ENCODE assay signal across 1 cellular context in the genomic region with DNA sequence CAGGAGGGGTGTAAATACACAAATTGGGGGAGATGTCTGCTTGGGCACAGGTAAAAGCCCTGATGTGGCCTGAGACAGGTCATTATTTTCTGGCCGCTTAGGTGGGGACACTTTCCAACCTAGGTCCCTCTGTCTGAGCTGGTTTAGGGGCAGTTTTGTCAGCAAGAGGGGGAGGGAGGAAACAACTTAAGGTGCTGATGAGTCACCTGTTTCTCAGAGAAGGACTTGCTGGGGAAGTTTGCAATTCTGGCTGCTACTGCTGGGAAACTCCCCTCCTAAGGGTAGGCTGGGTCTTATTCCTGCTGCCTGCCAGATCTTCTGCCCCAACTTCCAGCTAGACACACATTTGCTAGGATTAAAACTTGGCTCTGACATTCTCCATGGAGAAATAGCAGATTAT.
TF ChIP-seq lines count a peak whose summit lies in the region.

No MANE protein-coding gene starts in this region.

TF ChIP-seq in GM23338, 12 proteins besides CTCF, POLR2A, EP300 and RAD21 (continued from another document):
- TF ChIP-seq, protein P1, sequence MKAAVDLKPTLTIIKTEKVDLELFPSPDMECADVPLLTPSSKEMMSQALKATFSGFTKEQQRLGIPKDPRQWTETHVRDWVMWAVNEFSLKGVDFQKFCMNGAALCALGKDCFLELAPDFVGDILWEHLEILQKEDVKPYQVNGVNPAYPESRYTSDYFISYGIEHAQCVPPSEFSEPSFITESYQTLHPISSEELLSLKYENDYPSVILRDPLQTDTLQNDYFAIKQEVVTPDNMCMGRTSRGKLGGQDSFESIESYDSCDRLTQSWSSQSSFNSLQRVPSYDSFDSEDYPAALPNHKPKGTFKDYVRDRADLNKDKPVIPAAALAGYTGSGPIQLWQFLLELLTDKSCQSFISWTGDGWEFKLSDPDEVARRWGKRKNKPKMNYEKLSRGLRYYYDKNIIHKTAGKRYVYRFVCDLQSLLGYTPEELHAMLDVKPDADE (IDR thresholded peaks at IDR 0.05), result no peak
- TF ChIP-seq JUNB (IDR thresholded peaks at IDR 0.05; ENCODE audit: unreplicated experiment) (no peak), ZNF331 (CRISPR knock-in tag; IDR thresholded peaks at IDR 0.05; ENCODE audit: low read depth) (no peak), POLR2AphosphoS5 (IDR thresholded peaks at IDR 0.05; ENCODE audit: low read depth) (no peak), NANOG (IDR thresholded peaks at IDR 0.05; ENCODE audit: borderline replicate concordance) (no peak), STAT1 (IDR thresholded peaks at IDR 0.05; ENCODE audit: unreplicated experiment) (no peak), EZH2 (IDR thresholded peaks at IDR 0.05; ENCODE audit: low read depth, unreplicated experiment) (no peak)
- TF ChIP-seq, protein P2, sequence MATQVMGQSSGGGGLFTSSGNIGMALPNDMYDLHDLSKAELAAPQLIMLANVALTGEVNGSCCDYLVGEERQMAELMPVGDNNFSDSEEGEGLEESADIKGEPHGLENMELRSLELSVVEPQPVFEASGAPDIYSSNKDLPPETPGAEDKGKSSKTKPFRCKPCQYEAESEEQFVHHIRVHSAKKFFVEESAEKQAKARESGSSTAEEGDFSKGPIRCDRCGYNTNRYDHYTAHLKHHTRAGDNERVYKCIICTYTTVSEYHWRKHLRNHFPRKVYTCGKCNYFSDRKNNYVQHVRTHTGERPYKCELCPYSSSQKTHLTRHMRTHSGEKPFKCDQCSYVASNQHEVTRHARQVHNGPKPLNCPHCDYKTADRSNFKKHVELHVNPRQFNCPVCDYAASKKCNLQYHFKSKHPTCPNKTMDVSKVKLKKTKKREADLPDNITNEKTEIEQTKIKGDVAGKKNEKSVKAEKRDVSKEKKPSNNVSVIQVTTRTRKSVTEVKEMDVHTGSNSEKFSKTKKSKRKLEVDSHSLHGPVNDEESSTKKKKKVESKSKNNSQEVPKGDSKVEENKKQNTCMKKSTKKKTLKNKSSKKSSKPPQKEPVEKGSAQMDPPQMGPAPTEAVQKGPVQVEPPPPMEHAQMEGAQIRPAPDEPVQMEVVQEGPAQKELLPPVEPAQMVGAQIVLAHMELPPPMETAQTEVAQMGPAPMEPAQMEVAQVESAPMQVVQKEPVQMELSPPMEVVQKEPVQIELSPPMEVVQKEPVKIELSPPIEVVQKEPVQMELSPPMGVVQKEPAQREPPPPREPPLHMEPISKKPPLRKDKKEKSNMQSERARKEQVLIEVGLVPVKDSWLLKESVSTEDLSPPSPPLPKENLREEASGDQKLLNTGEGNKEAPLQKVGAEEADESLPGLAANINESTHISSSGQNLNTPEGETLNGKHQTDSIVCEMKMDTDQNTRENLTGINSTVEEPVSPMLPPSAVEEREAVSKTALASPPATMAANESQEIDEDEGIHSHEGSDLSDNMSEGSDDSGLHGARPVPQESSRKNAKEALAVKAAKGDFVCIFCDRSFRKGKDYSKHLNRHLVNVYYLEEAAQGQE (IDR thresholded peaks at IDR 0.05; ENCODE audit: unreplicated experiment), result no peak
- TF ChIP-seq, protein P3, sequence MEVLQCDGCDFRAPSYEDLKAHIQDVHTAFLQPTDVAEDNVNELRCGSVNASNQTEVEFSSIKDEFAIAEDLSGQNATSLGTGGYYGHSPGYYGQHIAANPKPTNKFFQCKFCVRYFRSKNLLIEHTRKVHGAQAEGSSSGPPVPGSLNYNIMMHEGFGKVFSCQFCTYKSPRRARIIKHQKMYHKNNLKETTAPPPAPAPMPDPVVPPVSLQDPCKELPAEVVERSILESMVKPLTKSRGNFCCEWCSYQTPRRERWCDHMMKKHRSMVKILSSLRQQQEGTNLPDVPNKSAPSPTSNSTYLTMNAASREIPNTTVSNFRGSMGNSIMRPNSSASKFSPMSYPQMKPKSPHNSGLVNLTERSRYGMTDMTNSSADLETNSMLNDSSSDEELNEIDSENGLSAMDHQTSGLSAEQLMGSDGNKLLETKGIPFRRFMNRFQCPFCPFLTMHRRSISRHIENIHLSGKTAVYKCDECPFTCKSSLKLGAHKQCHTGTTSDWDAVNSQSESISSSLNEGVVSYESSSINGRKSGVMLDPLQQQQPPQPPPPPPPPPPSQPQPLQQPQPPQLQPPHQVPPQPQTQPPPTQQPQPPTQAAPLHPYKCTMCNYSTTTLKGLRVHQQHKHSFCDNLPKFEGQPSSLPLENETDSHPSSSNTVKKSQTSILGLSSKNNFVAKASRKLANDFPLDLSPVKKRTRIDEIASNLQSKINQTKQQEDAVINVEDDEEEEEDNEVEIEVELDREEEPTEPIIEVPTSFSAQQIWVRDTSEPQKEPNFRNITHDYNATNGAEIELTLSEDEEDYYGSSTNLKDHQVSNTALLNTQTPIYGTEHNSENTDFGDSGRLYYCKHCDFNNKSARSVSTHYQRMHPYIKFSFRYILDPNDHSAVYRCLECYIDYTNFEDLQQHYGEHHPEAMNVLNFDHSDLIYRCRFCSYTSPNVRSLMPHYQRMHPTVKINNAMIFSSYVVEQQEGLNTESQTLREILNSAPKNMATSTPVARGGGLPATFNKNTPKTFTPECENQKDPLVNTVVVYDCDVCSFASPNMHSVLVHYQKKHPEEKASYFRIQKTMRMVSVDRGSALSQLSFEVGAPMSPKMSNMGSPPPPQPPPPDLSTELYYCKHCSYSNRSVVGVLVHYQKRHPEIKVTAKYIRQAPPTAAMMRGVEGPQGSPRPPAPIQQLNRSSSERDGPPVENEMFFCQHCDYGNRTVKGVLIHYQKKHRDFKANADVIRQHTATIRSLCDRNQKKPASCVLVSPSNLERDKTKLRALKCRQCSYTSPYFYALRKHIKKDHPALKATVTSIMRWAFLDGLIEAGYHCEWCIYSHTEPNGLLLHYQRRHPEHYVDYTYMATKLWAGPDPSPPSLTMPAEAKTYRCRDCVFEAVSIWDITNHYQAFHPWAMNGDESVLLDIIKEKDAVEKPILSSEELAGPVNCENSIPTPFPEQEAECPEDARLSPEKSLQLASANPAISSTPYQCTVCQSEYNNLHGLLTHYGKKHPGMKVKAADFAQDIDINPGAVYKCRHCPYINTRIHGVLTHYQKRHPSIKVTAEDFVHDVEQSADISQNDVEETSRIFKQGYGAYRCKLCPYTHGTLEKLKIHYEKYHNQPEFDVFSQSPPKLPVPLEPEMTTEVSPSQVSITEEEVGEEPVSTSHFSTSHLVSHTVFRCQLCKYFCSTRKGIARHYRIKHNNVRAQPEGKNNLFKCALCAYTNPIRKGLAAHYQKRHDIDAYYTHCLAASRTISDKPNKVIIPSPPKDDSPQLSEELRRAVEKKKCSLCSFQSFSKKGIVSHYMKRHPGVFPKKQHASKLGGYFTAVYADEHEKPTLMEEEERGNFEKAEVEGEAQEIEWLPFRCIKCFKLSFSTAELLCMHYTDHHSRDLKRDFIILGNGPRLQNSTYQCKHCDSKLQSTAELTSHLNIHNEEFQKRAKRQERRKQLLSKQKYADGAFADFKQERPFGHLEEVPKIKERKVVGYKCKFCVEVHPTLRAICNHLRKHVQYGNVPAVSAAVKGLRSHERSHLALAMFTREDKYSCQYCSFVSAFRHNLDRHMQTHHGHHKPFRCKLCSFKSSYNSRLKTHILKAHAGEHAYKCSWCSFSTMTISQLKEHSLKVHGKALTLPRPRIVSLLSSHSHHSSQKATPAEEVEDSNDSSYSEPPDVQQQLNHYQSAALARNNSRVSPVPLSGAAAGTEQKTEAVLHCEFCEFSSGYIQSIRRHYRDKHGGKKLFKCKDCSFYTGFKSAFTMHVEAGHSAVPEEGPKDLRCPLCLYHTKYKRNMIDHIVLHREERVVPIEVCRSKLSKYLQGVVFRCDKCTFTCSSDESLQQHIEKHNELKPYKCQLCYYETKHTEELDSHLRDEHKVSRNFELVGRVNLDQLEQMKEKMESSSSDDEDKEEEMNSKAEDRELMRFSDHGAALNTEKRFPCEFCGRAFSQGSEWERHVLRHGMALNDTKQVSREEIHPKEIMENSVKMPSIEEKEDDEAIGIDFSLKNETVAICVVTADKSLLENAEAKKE (CRISPR knock-in tag; IDR thresholded peaks at IDR 0.05), result no peak
